18 cellular contexts compared by ENCODE assay signal in the genomic region with DNA sequence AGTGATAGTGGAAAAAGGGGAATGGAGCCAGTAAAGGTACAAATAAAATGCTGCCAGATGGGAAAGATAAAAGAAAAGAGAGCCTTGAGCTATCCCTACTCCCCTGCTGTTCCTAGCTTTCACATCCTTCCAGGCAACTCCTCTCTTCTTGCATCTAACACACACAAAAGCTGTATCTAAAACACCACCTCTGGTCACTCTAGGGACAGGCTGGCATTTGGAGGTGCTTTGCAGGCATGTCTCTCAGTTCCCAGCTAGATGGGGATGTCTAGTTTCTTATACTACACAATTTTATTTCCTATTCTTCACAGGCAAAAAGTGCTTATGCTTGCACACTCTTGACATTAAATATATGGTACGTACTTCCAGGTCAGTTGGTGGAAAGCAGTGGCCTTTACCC.
"Had no signal": no experiment of that assay in that cellular context is flagged by ENCODE, and none has a peak within 500 bp of the region (broad histone marks: within the 10 kb centered on the region; RNA-seq: fewer than 3 reads in every experiment).

No MANE protein-coding gene starts in this region.

- DNase-seq: activated CD4-positive, alpha-beta T cell treated with anti-CD3 and anti-CD28 coated beads, Interleukin-2, amount 10 ng/mL, durations not matched to agents 7 days and 5 days; activated CD4-positive, CD25-positive, alpha-beta regulatory T cell treated with anti-CD3 and anti-CD28 coated beads, Interleukin-2, amount 50 U/mL, for 72 hours; activated CD8-positive, alpha-beta T cell treated with anti-CD3 and anti-CD28 coated beads for 36 hours; colonic mucosa; dorsolateral prefrontal cortex; effector memory CD8-positive, alpha-beta T cell; glutamatergic neuron; nephron progenitor cell; nucleus accumbens; right cardiac atrium; stimulated activated CD4-positive, alpha-beta T cell treated with anti-CD3 and anti-CD28 coated beads, Interleukin-4, amount 100 ng/mL, for 24 hours; stimulated activated naive CD8-positive, alpha-beta T cell treated with anti-CD3 and anti-CD28 coated beads, Interleukin-15, Interleukin-2, amounts not matched to agents 100 U/mL and 50 U/mL, for 24 hours; T-helper 17 cell; upper lobe of left lung had no signal

- H3K4me3 ChIP-seq: colonic mucosa, dorsolateral prefrontal cortex, esophagus muscularis mucosa, hepatocyte, upper lobe of left lung had no signal

- H3K36me3 ChIP-seq: colonic mucosa, esophagus muscularis mucosa, upper lobe of left lung had no signal

- H3K4me1 ChIP-seq: colonic mucosa, upper lobe of left lung had no signal

- H3K27ac Mint-ChIP-seq: activated CD4-positive, alpha-beta T cell treated with anti-CD3 and anti-CD28 coated beads, Interleukin-2, amount 10 ng/mL, durations not matched to agents 7 days and 5 days; activated CD8-positive, alpha-beta T cell treated with anti-CD3 and anti-CD28 coated beads for 36 hours; activated naive CD4-positive, alpha-beta T cell treated with anti-CD3 and anti-CD28 coated beads, Interleukin-2, amount 50 U/mL, for 72 hours; effector memory CD8-positive, alpha-beta T cell; nephron progenitor cell; T-helper 17 cell had no signal

- H3K36me3 Mint-ChIP-seq: activated naive CD4-positive, alpha-beta T cell treated with anti-CD3 and anti-CD28 coated beads, Interleukin-2, amount 50 U/mL, for 72 hours had no signal

- H3K27me3 Mint-ChIP-seq: activated CD4-positive, alpha-beta T cell treated with anti-CD3 and anti-CD28 coated beads, Interleukin-2, amount 10 ng/mL, durations not matched to agents 7 days and 5 days; effector memory CD8-positive, alpha-beta T cell; T-helper 17 cell had no signal

- H3K27ac ChIP-seq: colonic mucosa, dorsolateral prefrontal cortex, esophagus muscularis mucosa, hepatocyte, parathyroid adenoma, upper lobe of left lung had no signal

- ATAC-seq: activated CD8-positive, alpha-beta T cell treated with anti-CD3 and anti-CD28 coated beads for 36 hours; activated naive CD4-positive, alpha-beta T cell treated with anti-CD3 and anti-CD28 coated beads, Interleukin-2, amount 50 U/mL, for 72 hours; effector memory CD8-positive, alpha-beta T cell; right cardiac atrium; stimulated activated naive CD8-positive, alpha-beta T cell treated with anti-CD3 and anti-CD28 coated beads, Interleukin-15, Interleukin-2, amounts not matched to agents 100 U/mL and 50 U/mL, for 24 hours; T-helper 17 cell had no signal

- H3K9me3 Mint-ChIP-seq: activated CD4-positive, alpha-beta T cell treated with anti-CD3 and anti-CD28 coated beads, Interleukin-2, amount 10 ng/mL, durations not matched to agents 7 days and 5 days; activated CD8-positive, alpha-beta T cell treated with anti-CD3 and anti-CD28 coated beads for 36 hours; activated naive CD4-positive, alpha-beta T cell treated with anti-CD3 and anti-CD28 coated beads, Interleukin-2, amount 50 U/mL, for 72 hours; effector memory CD8-positive, alpha-beta T cell; nephron progenitor cell had no signal

- H3K27me3 ChIP-seq: colonic mucosa, dorsolateral prefrontal cortex, esophagus muscularis mucosa, hepatocyte, upper lobe of left lung had no signal

- H3K4me1 Mint-ChIP-seq: activated CD4-positive, alpha-beta T cell treated with anti-CD3 and anti-CD28 coated beads, Interleukin-2, amount 10 ng/mL, durations not matched to agents 7 days and 5 days; T-helper 17 cell had no signal

- H3K4me3 Mint-ChIP-seq: activated CD4-positive, alpha-beta T cell treated with anti-CD3 and anti-CD28 coated beads, Interleukin-2, amount 10 ng/mL, durations not matched to agents 7 days and 5 days; activated CD8-positive, alpha-beta T cell treated with anti-CD3 and anti-CD28 coated beads for 36 hours; effector memory CD8-positive, alpha-beta T cell; nephron progenitor cell; T-helper 17 cell had no signal

- H3K79me2 ChIP-seq: hepatocyte, parathyroid adenoma had no signal

- H3K4me2 ChIP-seq: hepatocyte had no signal

- H3K9me3 ChIP-seq: colonic mucosa, esophagus muscularis mucosa, upper lobe of left lung had no signal

- H3K9ac ChIP-seq: parathyroid adenoma had no signal

- H2AFZ ChIP-seq: hepatocyte, parathyroid adenoma had no signal
